ENCODE assay signal across 8 cellular contexts in genomic region chr15:72231066-72231846, GRCh38. TPM values are rescaled to one million over a fixed set of nuclear protein-coding genes. Genes with fewer than 3 reads are reported as not detected.
A peak's percentile ranks its signal among the peaks of the same experiment; 100 is the strongest.
DNase-seq lines count a peak whose midpoint lies in the region; ATAC-seq and TF ChIP-seq lines count a peak whose summit lies in the region.

TSS of gene PKM (minus strand) at chr15:72231190. CDS start at chr15:72219097, 12,093 bp downstream.

- peak; percentile 46 for ATAC-seq in HG03196 (IDR thresholded peaks at IDR 0.05; ENCODE audit: unreplicated experiment)

- H3K27ac ChIP-seq in AG04450 (ENCODE audit: low read depth, low read length) (peak within 1 kb of the TSS; percentile 93), caudate nucleus (ENCODE audit: low read depth, low read length) (peak within 1 kb of the TSS; percentile 96)

- no peak for TF ChIP-seq CTCF in AG04450 (IDR thresholded peaks at IDR 0.05; ENCODE audit: low read depth, low read length)

- H3K4me3 Mint-ChIP-seq in immature natural killer cell = peak within 1 kb of the TSS; percentile 97 to 99 (median 99)

- CTCF ChIA-PET in AG04450 (lab: Charles Lee) = interaction anchor here (2.5 kb wide), 1 partner anchor 34 kb away, joined by 7 read pairs; the partner anchor contains the start of gene GRAMD2A

- peak; percentile 91 for DNase-seq in AG04450 (ENCODE audit: low read depth, low spot score)
- peak; percentile 85 for DNase-seq in NCI-H345 treated with DMSO at 0.1 percent for 48 hours (lab: John Stamatoyannopoulos, UW; ENCODE audit: unreplicated experiment)
- DNase-seq in activated CD4-positive, CD25-positive, alpha-beta regulatory T cell (lab: John Stamatoyannopoulos, UW) = peak; percentile 74 to 96 (median 86)
- peak in 59 of 61 donors; percentile 45 to 93 (median 83) for DNase-seq in caudate nucleus (lab: John Stamatoyannopoulos, UW)
- peak; percentile 84 to 87 (median 85) for DNase-seq in immature natural killer cell
- DNase-seq in smooth muscle cell of the brain vasculature (ENCODE audit: low read depth, low spot score) = peak; percentile 80

- H3K27me3 ChIP-seq in AG04450 (ENCODE audit: control insufficient read depth, insufficient read depth, low read length) = no peaks in the 10 kb centered on the region

- peak within 1 kb of the TSS; percentile 87 to 97 (median 92) for H3K27ac Mint-ChIP-seq in immature natural killer cell

- in situ Hi-C loops in GM18951 (cut with MboI; ENCODE audit: low sequenced_read_pairs, unreplicated experiment) = no loop called here

- no peaks in the 10 kb centered on the region for H3K36me3 Mint-ChIP-seq in immature natural killer cell

- POLR2A ChIA-PET in AG04450 (lab: Yijun Ruan, JAX) = interaction anchor here (0.5 to 2.6 kb wide), 11 partner anchors 8 to 366 kb away, joined by 3 to 19 read pairs (median 7); partner anchors contain the start of gene GRAMD2A

- peak within 1 kb of the TSS; percentile 96 for H3K4me3 ChIP-seq in AG04450 (ENCODE audit: low read depth, low read length)

- no peaks in the 10 kb centered on the region for H3K9me3 Mint-ChIP-seq in immature natural killer cell

- peaks cover 44 to 54% of the 10 kb centered on the region in 2 donors for H3K4me1 Mint-ChIP-seq in immature natural killer cell

- peak; percentile 99 for TF ChIP-seq POLR2A in GM18951 (IDR thresholded peaks at IDR 0.05; ENCODE audit: extremely low read depth, insufficient read depth, insufficient read length)

- H3K9me3 ChIP-seq in AG04450 (ENCODE audit: control insufficient read depth, insufficient read depth, low read length) = no peaks in the 10 kb centered on the region; the same call in 1 of the 2 replicates

- H3K27me3 Mint-ChIP-seq in immature natural killer cell (ENCODE audit: low read depth in 3 of 3) = peaks cover 4 to 25% (median 14%) of the 10 kb centered on the region in 3 donors

RNA-seq across cellular contexts. Expression of gene PKM, which starts in this region (rescaled TPM):
- polyA plus RNA-seq in AG04450 (2011; rRNA removed) (1,954 and 2,130 TPM in 2 replicates), immature natural killer cell (100 to 1,000 TPM; 181 to 233 (median 224) TPM)
- polyA minus RNA-seq in AG04450 (2011; rRNA and poly(A)+ RNA removed) = 1,898 and 2,543 TPM in 2 replicates

Comparison
In these comparisons a context has a peak if more than half of its experiments do, and no peak if none do; other contexts are left out.
1. Peak in every context shown above with its lines: DNase-seq, ATAC-seq, H3K4me3 ChIP-seq and H3K27ac ChIP-seq.